Comparison of ENCODE assay signal across 1 cellular context in the genomic region with DNA sequence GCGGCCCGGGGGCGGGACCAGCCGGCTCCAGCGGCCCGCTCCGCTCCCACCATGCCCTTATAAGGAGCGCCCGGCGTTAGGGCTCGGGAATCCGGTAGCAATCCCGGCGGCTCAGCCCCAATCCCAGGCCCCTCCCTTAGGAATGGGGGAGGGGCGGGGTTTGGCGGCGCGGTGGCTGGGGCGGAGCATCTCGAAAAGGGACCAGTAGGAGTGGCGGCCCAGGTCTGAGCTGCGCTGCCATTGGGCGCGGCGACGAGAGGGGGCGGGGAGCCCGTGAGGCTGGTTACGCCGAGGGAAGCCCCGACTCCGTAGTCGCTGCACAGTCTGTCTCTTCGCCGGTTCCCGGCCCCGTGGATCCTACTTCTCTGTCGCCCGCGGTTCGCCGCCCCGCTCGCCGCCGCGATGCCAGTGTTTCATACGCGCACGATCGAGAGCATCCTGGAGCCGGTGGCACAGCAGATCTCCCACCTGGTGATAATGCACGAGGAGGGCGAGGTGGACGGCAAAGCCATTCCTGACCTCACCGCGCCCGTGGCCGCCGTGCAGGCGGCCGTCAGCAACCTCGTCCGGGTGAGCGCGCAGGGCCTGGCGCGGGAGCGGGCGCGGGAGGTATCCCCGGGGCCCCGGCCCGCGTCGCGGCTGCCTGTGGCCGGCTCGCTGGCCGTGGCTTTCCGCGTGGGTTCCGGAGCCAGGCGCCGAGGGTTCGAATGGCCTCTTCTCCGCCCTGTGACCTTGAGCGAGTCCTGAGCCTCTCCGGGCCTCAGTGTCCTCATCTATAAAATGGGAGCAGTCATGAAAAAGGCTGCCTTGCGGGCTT.
TF ChIP-seq lines count a peak whose summit lies in the region.

Gene VCL (plus strand): TSS at position 311 of the 817 bp plus-strand sequence. CDS start 92 bp downstream, at position 403.

TF ChIP-seq in HepG2, 621 proteins besides CTCF, POLR2A, EP300 and RAD21 (continued from another document and continues in another):
- TF ChIP-seq, protein P1, sequence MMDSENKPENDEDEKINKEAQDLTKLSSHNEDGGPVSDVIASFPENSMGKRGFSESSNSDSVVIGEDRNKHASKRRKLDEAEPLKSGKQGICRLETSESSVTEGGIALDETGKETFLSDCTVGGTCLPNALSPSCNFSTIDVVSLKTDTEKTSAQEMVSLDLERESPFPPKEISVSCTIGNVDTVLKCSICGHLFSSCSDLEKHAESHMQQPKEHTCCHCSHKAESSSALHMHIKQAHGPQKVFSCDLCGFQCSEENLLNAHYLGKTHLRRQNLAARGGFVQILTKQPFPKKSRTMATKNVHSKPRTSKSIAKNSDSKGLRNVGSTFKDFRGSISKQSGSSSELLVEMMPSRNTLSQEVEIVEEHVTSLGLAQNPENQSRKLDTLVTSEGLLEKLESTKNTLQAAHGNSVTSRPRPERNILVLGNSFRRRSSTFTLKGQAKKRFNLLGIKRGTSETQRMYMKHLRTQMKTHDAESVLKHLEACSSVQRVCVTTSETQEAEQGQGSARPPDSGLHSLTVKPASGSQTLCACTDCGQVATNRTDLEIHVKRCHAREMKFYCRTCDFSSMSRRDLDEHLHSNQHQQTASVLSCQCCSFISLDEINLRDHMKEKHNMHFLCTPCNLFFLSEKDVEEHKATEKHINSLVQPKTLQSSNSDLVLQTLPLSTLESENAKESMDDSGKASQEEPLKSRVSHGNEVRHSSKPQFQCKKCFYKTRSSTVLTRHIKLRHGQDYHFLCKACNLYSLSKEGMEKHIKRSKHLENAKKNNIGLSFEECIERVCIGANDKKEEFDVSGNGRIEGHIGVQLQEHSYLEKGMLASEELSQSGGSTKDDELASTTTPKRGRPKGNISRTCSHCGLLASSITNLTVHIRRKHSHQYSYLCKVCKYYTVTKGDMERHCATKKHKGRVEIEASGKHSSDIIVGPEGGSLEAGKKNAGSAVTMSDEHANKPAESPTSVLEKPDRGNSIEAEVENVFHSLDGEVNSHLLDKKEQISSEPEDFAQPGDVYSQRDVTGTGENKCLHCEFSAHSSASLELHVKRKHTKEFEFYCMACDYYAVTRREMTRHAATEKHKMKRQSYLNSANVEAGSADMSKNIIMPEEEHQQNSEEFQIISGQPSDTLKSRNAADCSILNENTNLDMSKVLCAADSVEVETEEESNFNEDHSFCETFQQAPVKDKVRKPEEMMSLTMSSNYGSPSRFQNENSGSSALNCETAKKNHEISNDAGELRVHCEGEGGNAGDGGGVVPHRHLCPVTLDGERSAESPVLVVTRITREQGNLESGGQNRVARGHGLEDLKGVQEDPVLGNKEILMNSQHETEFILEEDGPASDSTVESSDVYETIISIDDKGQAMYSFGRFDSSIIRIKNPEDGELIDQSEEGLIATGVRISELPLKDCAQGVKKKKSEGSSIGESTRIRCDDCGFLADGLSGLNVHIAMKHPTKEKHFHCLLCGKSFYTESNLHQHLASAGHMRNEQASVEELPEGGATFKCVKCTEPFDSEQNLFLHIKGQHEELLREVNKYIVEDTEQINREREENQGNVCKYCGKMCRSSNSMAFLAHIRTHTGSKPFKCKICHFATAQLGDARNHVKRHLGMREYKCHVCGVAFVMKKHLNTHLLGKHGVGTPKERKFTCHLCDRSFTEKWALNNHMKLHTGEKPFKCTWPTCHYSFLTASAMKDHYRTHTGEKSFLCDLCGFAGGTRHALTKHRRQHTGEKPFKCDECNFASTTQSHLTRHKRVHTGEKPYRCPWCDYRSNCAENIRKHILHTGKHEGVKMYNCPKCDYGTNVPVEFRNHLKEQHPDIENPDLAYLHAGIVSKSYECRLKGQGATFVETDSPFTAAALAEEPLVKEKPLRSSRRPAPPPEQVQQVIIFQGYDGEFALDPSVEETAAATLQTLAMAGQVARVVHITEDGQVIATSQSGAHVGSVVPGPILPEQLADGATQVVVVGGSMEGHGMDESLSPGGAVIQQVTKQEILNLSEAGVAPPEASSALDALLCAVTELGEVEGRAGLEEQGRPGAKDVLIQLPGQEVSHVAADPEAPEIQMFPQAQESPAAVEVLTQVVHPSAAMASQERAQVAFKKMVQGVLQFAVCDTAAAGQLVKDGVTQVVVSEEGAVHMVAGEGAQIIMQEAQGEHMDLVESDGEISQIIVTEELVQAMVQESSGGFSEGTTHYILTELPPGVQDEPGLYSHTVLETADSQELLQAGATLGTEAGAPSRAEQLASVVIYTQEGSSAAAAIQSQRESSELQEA (CRISPR knock-in tag; IDR thresholded peaks at IDR 0.05; ENCODE audit: not compliant biosample characterization), result no peak
- no peak for TF ChIP-seq NFAT5 (CRISPR knock-in tag; IDR thresholded peaks at IDR 0.05)
- no peak; the same call in 1 of the 2 replicates for TF ChIP-seq ZNF547 (CRISPR knock-in tag; IDR thresholded peaks at IDR 0.05)
- TF ChIP-seq ZFP1 (CRISPR knock-in tag; IDR thresholded peaks at IDR 0.05), result no peak
- TF ChIP-seq ZNF552 (CRISPR knock-in tag; IDR thresholded peaks at IDR 0.05; ENCODE audit: borderline replicate concordance), result no peak
- TF ChIP-seq SIX4 (CRISPR knock-in tag; IDR thresholded peaks at IDR 0.05), result no peak
- TF ChIP-seq MED8 (CRISPR knock-in tag; IDR thresholded peaks at IDR 0.05; ENCODE audit: insufficient replicate concordance), result no peak
- TF ChIP-seq, protein P2, sequence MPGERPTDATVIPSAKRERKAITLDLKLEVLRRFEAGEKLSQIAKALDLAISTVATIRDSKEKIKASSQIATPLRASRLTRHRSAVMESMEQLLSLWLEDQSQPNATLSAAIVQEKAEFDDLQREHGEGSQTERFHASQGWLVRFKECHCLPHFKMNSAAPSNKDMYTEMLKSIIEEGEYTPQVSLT (CRISPR knock-in tag; IDR thresholded peaks at IDR 0.05; ENCODE audit: borderline replicate concordance, low read depth), result no peak
- no peak; the same call in 1 of the 2 replicates for TF ChIP-seq ZNF101 (CRISPR knock-in tag; IDR thresholded peaks at IDR 0.05; ENCODE audit: borderline replicate concordance, low read depth)
- no peak for TF ChIP-seq ZNF282 (IDR thresholded peaks at IDR 0.05; ENCODE audit: partially characterized antibody)
- TF ChIP-seq SRSF9 (IDR thresholded peaks at IDR 0.05; ENCODE audit: borderline replicate concordance, insufficient read depth, low read depth, low read length, poor library complexity, severe bottlenecking), result no peak
- no peak; the same call in 1 of the 2 replicates for TF ChIP-seq ZIK1 (CRISPR knock-in tag; IDR thresholded peaks at IDR 0.05; ENCODE audit: borderline replicate concordance, low read depth)
- TF ChIP-seq ZBTB8A (CRISPR knock-in tag; IDR thresholded peaks at IDR 0.05; ENCODE audit: borderline replicate concordance, low read depth), result no peak
- TF ChIP-seq NR1H2 (CRISPR knock-in tag; IDR thresholded peaks at IDR 0.05; ENCODE audit: borderline replicate concordance, low read depth), result no peak
- TF ChIP-seq CBX2 (IDR thresholded peaks at IDR 0.05; ENCODE audit: low read depth, low read length), result no peak
- TF ChIP-seq CBX2 (CRISPR knock-in tag; IDR thresholded peaks at IDR 0.05; ENCODE audit: low read depth), result no peak
- 0 out of 2 replicates have a peak, but pooled peaks have one; percentile 59 for TF ChIP-seq ZNF788 (CRISPR knock-in tag; IDR thresholded peaks at IDR 0.05; ENCODE audit: borderline replicate concordance)
- TF ChIP-seq CAMTA2 (CRISPR knock-in tag; IDR thresholded peaks at IDR 0.05; ENCODE audit: borderline replicate concordance), result no peak
- no peak for TF ChIP-seq ZFP36L1 (CRISPR knock-in tag; IDR thresholded peaks at IDR 0.05)
- TF ChIP-seq, protein P3, sequence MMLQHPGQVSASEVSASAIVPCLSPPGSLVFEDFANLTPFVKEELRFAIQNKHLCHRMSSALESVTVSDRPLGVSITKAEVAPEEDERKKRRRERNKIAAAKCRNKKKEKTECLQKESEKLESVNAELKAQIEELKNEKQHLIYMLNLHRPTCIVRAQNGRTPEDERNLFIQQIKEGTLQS (CRISPR knock-in tag; IDR thresholded peaks at IDR 0.05), result no peak
- TF ChIP-seq, protein P4, sequence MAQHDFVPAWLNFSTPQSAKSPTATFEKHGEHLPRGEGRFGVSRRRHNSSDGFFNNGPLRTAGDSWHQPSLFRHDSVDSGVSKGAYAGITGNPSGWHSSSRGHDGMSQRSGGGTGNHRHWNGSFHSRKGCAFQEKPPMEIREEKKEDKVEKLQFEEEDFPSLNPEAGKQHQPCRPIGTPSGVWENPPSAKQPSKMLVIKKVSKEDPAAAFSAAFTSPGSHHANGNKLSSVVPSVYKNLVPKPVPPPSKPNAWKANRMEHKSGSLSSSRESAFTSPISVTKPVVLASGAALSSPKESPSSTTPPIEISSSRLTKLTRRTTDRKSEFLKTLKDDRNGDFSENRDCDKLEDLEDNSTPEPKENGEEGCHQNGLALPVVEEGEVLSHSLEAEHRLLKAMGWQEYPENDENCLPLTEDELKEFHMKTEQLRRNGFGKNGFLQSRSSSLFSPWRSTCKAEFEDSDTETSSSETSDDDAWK (CRISPR knock-in tag; IDR thresholded peaks at IDR 0.05), result no peak
- no peak for TF ChIP-seq ZNF354B (CRISPR knock-in tag; IDR thresholded peaks at IDR 0.05)
- TF ChIP-seq ZNF296 (CRISPR knock-in tag; conservative IDR thresholded peaks at IDR 0.05), result no peak
- TF ChIP-seq DMAP1 (CRISPR knock-in tag; IDR thresholded peaks at IDR 0.05), result peak; percentile 73
- TF ChIP-seq, protein P5, sequence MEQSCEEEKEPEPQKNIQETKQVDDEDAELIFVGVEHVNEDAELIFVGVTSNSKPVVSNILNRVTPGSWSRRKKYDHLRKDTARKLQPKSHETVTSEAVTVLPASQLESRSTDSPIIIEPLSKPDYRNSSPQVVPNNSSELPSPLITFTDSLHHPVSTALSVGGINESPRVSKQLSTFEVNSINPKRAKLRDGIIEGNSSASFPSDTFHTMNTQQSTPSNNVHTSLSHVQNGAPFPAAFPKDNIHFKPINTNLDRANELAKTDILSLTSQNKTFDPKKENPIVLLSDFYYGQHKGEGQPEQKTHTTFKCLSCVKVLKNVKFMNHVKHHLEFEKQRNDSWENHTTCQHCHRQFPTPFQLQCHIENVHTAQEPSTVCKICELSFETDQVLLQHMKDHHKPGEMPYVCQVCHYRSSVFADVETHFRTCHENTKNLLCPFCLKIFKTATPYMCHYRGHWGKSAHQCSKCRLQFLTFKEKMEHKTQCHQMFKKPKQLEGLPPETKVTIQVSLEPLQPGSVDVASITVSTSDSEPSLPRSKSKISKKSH (CRISPR knock-in tag; IDR thresholded peaks at IDR 0.05; ENCODE audit: borderline replicate concordance), result peak; percentile 60; the same call in 1 of the 2 replicates
- no peak; the same call in 1 of the 2 replicates for TF ChIP-seq ZBTB21 (CRISPR knock-in tag; IDR thresholded peaks at IDR 0.05)
- TF ChIP-seq ZMAT3 (CRISPR knock-in tag; conservative IDR thresholded peaks at IDR 0.05), result peak; percentile 64; the same call in 1 of the 2 replicates
- no peak for TF ChIP-seq CEBPB (IDR thresholded peaks at IDR 0.05; ENCODE audit: borderline replicate concordance, low read depth, low read length)
- TF ChIP-seq ZNF230 (CRISPR knock-in tag; IDR thresholded peaks at IDR 0.05), result 0 out of 2 replicates have a peak, but pooled peaks have one; percentile 34
- TF ChIP-seq, protein P6, sequence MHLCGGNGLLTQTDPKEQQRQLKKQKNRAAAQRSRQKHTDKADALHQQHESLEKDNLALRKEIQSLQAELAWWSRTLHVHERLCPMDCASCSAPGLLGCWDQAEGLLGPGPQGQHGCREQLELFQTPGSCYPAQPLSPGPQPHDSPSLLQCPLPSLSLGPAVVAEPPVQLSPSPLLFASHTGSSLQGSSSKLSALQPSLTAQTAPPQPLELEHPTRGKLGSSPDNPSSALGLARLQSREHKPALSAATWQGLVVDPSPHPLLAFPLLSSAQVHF (CRISPR knock-in tag; IDR thresholded peaks at IDR 0.05), result no peak
- TF ChIP-seq STAT5B (CRISPR knock-in tag; IDR thresholded peaks at IDR 0.05), result no peak
- no peak for TF ChIP-seq ZNF597 (CRISPR knock-in tag; IDR thresholded peaks at IDR 0.05)
- TF ChIP-seq ZFY (CRISPR knock-in tag; IDR thresholded peaks at IDR 0.05), result peak; percentile 67
- no peak for TF ChIP-seq BHLHE40 (IDR thresholded peaks at IDR 0.05; ENCODE audit: low read length)
- no peak for TF ChIP-seq TSC22D2 (CRISPR knock-in tag; IDR thresholded peaks at IDR 0.05; ENCODE audit: borderline replicate concordance)
